25 cellular contexts compared by ENCODE assay signal in the genomic region with DNA sequence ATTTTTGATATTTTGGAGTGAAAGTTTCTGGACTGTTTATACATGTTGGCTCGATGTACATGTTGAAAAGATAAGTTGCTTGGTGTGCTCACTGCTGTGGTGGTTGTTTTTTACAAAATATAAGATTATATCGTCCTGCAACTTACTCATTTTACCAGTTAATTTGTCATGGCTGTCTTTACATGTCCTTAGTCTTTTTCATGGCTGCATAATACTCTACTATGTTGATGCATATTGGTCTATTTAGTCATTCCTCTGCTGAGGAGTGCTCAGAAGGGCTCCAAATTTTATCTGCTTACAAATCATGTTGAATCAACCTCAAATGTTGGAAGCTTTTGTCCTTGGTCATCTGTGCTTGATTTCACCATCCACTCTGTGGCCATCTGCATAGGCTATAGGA.
"Had no signal": no experiment of that assay in that cellular context is flagged by ENCODE, and none has a peak within 500 bp of the region (broad histone marks: within the 10 kb centered on the region; RNA-seq: fewer than 3 reads in every experiment).

No MANE protein-coding gene starts in this region.

- H3K27ac ChIP-seq: colonic mucosa, epithelial cell of prostate, esophagus squamous epithelium, gastrocnemius medialis, heart right ventricle, left lung, lower lobe of right lung had no signal

- H3K27me3 ChIP-seq: colonic mucosa, esophagus squamous epithelium, gastrocnemius medialis, heart right ventricle, left lung had no signal

- ATAC-seq: effector memory CD8-positive, alpha-beta T cell; esophagus mucosa; gastrocnemius medialis; heart right ventricle; left cardiac atrium; left lung; left ventricle myocardium superior; lower lobe of right lung; mucosa of descending colon had no signal

- H3K4me1 ChIP-seq: colonic mucosa, esophagus squamous epithelium, gastrocnemius medialis, heart right ventricle, left lung, lower lobe of right lung had no signal

- H3K9me3 ChIP-seq: colonic mucosa, esophagus squamous epithelium, gastrocnemius medialis, left lung, lower lobe of right lung, mucosa of descending colon had no signal

- H3K36me3 ChIP-seq: colonic mucosa, esophagus squamous epithelium, gastrocnemius medialis, left lung, lower lobe of right lung had no signal

- H3K4me3 ChIP-seq: colonic mucosa, esophagus squamous epithelium, gastrocnemius medialis, heart right ventricle, left lung, lower lobe of right lung, mucosa of descending colon had no signal

- FAIRE-seq: endometrium, keratinocyte had no signal

- DNase-seq: colonic mucosa; cortex of kidney; effector CD8-positive, alpha-beta T cell; effector memory CD8-positive, alpha-beta T cell; endodermal cell; erythroblast; esophagus squamous epithelium; foreskin fibroblast; foreskin melanocyte; gastrocnemius medialis; glutamatergic neuron; head of caudate nucleus; heart right ventricle; hippocampal formation; left cardiac atrium; left lung; left ventricle myocardium superior; lower lobe of right lung; mesenchymal stem cell; mucosa of descending colon; naive B cell had no signal
